8 cellular contexts compared by ENCODE assay signal in genomic region chr1:145917595-145917994, GRCh38. TPM values are rescaled to one million over a fixed set of nuclear protein-coding genes. Genes with fewer than 3 reads are reported as not detected.
A peak's percentile ranks its signal among the peaks of the same experiment; 100 is the strongest.
DNase-seq lines count a peak whose midpoint lies in the region; ATAC-seq and TF ChIP-seq lines count a peak whose summit lies in the region.

No MANE protein-coding gene starts in this region.

- H3K9me3 ChIP-seq in lower lobe of right lung (no peaks in the 10 kb centered on the region), transverse colon (no peaks in the 10 kb centered on the region)

- CTCF ChIA-PET in activated naive CD4-positive, alpha-beta T cell treated with anti-CD3 and anti-CD28 coated beads for 36 hours (lab: Charles Lee): interaction anchor here (0.8 to 2.1 kb wide), 2 partner anchors 45 to 59 kb away, joined by 3 to 4 read pairs; no protein-coding TSS in a partner anchor

- H3K27me3 Mint-ChIP-seq in activated naive CD4-positive, alpha-beta T cell treated with anti-CD3 and anti-CD28 coated beads for 36 hours (ENCODE audit: low read depth): no peaks in the 10 kb centered on the region

- in situ Hi-C loops in astrocyte of the spinal cord (cut with HindIII; ENCODE audit: low sequenced_read_pairs) (no loop called here), transverse colon (cut with MboI; ENCODE audit: low pct_ligation_motif_present in 1 of 4, low pct_unique_long_range_greater_than_20kb in 1 of 4, low sequenced_read_pairs in 3 of 4) (no loop called here)

- H3K27ac ChIP-seq in lower lobe of right lung: peak overlapping the region; percentile 79
- H3K27ac ChIP-seq in transverse colon: peak overlapping the region; percentile 82 to 91 (median 88)

- intact Hi-C loops in activated naive CD4-positive, alpha-beta T cell treated with anti-CD3 and anti-CD28 coated beads for 36 hours (cut with micrococcal nuclease): loop anchor here (10.0 kb wide), 1 partner anchor 163 kb away; no protein-coding TSS in a partner anchor
- intact Hi-C loops in lower lobe of right lung (cut with DNase I) (no loop called here), transverse colon (cut with DNase I; ENCODE audit: low total_unique reads) (no loop called here)

- no peak for TF ChIP-seq POLR2A in transverse colon (IDR thresholded peaks at IDR 0.05)

- H3K4me3 ChIP-seq in astrocyte of the spinal cord (ENCODE audit: low read depth, low read length) (peak overlapping the region; percentile 84), lower lobe of right lung (peak overlapping the region; percentile 91), transverse colon (peak overlapping the region; percentile 59 to 84 (median 72))

- DNase-seq in activated naive CD4-positive, alpha-beta T cell treated with anti-CD3 and anti-CD28 coated beads for 36 hours: no peak
- no peak for DNase-seq in activated naive CD4-positive, alpha-beta T cell (lab: John Stamatoyannopoulos, UW)
- DNase-seq in astrocyte of the spinal cord (ENCODE audit: low read depth, low spot score) (no peak), lower lobe of right lung (no peak), transverse colon (no peak), Kasumi-1 (lab: John Stamatoyannopoulos, UW) (no peak), NCI-H1417 (lab: John Stamatoyannopoulos, UW) (no peak)
- DNase-seq in activated CD8-positive, alpha-beta memory T cell treated with anti-CD3 and anti-CD28 coated beads, Interleukin-2, amount 50 U/mL, for 48 hours: no peak

- H3K4me1 Mint-ChIP-seq in activated naive CD4-positive, alpha-beta T cell treated with anti-CD3 and anti-CD28 coated beads for 36 hours (ENCODE audit: low read depth): peaks cover 40% of the 10 kb centered on the region

- H3K4me3 Mint-ChIP-seq in activated naive CD4-positive, alpha-beta T cell treated with anti-CD3 and anti-CD28 coated beads for 36 hours: peak overlapping the region; percentile 89

- peaks cover 12% of the 10 kb centered on the region for H3K36me3 Mint-ChIP-seq in activated naive CD4-positive, alpha-beta T cell treated with anti-CD3 and anti-CD28 coated beads for 36 hours (ENCODE audit: low read depth)

- TF ChIP-seq EP300 in transverse colon (IDR thresholded peaks at IDR 0.05; ENCODE audit: low read depth): no peak

- WGBS in transverse colon (ENCODE audit: low coverage in 1 of 2), 2 donors: 86% methylated on average over 5 of the region's 5 CpGs; no CpG with 5 or more reads in 1 of the 2 donors

- H3K27ac Mint-ChIP-seq in activated naive CD4-positive, alpha-beta T cell treated with anti-CD3 and anti-CD28 coated beads for 36 hours: peak overlapping the region; percentile 93

- H3K27me3 ChIP-seq in lower lobe of right lung (ENCODE audit: low read depth) (no peaks in the 10 kb centered on the region), transverse colon (no peaks in the 10 kb centered on the region)

- TF ChIP-seq CTCF in astrocyte of the spinal cord (IDR thresholded peaks at IDR 0.05; ENCODE audit: low read depth, low read length): no peak
- no peak for TF ChIP-seq CTCF in lower lobe of right lung (IDR thresholded peaks at IDR 0.05)
- TF ChIP-seq CTCF in transverse colon (IDR thresholded peaks at IDR 0.05): no peak

- H3K4me1 ChIP-seq in lower lobe of right lung (peaks cover 26% of the 10 kb centered on the region), transverse colon (peaks cover 15 to 26% (median 21%) of the 10 kb centered on the region in 4 donors)

- H3K9me3 Mint-ChIP-seq in activated naive CD4-positive, alpha-beta T cell treated with anti-CD3 and anti-CD28 coated beads for 36 hours: no peaks in the 10 kb centered on the region

- peaks cover 45% of the 10 kb centered on the region for H3K36me3 ChIP-seq in lower lobe of right lung
- H3K36me3 ChIP-seq in transverse colon: peaks cover 0 to 6% (median 2%) of the 10 kb centered on the region in 4 donors

- no peak for ATAC-seq in lower lobe of right lung

RNA-seq across cellular contexts. Expression of gene PEX11B, which starts 0.9 kb away (rescaled TPM):
- total RNA-seq in activated naive CD4-positive, alpha-beta T cell treated with anti-CD3 and anti-CD28 coated beads for 36 hours: 10 to 100 TPM; 18.0 to 19.0 TPM
- total RNA-seq in lower lobe of right lung: 28.6 TPM
- total RNA-seq in transverse colon: 10 to 100 TPM in 3 of 4 donors, 1 to 10 TPM in 1; 8.8 to 38.9 (median 27.0) TPM

RNA-seq across cellular contexts. Expression of gene ITGA10, which starts 7.7 kb away (rescaled TPM):
- under 1 TPM; 0.41 to 0.54 TPM for total RNA-seq in activated naive CD4-positive, alpha-beta T cell treated with anti-CD3 and anti-CD28 coated beads for 36 hours
- total RNA-seq in lower lobe of right lung: 7.7 TPM
- total RNA-seq in transverse colon: 10 to 100 TPM in 1 of 4 donors, 1 to 10 TPM in 3; 2.2 to 18.1 (median 5.4) TPM

RNA-seq across cellular contexts. Expression of gene RBM8A, which starts 9.7 kb away (rescaled TPM):
- total RNA-seq in activated naive CD4-positive, alpha-beta T cell treated with anti-CD3 and anti-CD28 coated beads for 36 hours: 100 to 1,000 TPM; 241 to 242 TPM
- total RNA-seq in lower lobe of right lung (109 TPM), transverse colon (100 to 1,000 TPM in 2 of 4 donors, 10 to 100 TPM in 2; 23.6 to 122 (median 99.1) TPM)

RNA-seq across cellular contexts. Expression of gene ANKRD35, which starts 31.9 kb away (rescaled TPM):
- under 1 TPM; 0.19 to 0.20 TPM for total RNA-seq in activated naive CD4-positive, alpha-beta T cell treated with anti-CD3 and anti-CD28 coated beads for 36 hours
- total RNA-seq in lower lobe of right lung (1.5 TPM), transverse colon (1 to 10 TPM in 3 of 4 donors, not detected in 1; 1.1 to 1.8 (median 1.4) TPM)

RNA-seq across cellular contexts. Expression of gene LIX1L, which starts 40.2 kb away (rescaled TPM):
- 10 to 100 TPM; 43.6 to 44.3 TPM for total RNA-seq in activated naive CD4-positive, alpha-beta T cell treated with anti-CD3 and anti-CD28 coated beads for 36 hours
- total RNA-seq in lower lobe of right lung (30.9 TPM), transverse colon (10 to 100 TPM in 2 of 4 donors, 1 to 10 TPM in 2; 7.2 to 12.5 (median 9.8) TPM)
